In genomic region chr1:962381-963350, GRCh38 we compare ENCODE assay signal across 23 cellular contexts. TPM values are rescaled to one million over a fixed set of nuclear protein-coding genes. Genes with fewer than 3 reads are reported as not detected.
DNase-seq lines count a peak whose midpoint lies in the region; ATAC-seq, FAIRE-seq and TF ChIP-seq lines count a peak whose summit lies in the region.
"Had no signal": no experiment of that assay in that cellular context is flagged by ENCODE, and none has a peak within 500 bp of the region (broad histone marks: within the 10 kb centered on the region; RNA-seq: fewer than 3 reads in every experiment).

No MANE protein-coding gene starts in this region.

- H3K36me3 Mint-ChIP-seq in activated CD4-positive, alpha-beta T cell treated with anti-CD3 and anti-CD28 coated beads for 36 hours (ENCODE audit: low read depth): peaks cover 1% of the 10 kb centered on the region
- peaks cover 4% of the 10 kb centered on the region for H3K36me3 Mint-ChIP-seq in astrocyte (ENCODE audit: low read depth, unreplicated experiment)
- peaks cover 6% of the 10 kb centered on the region for H3K36me3 Mint-ChIP-seq in nephron (ENCODE audit: low read depth)

- H3K9ac ChIP-seq in HCT116 (ENCODE audit: low read length) (no peak overlapping the region), astrocyte (ENCODE audit: low read length) (no peak overlapping the region)

- H3K27me3 Mint-ChIP-seq in activated CD4-positive, alpha-beta T cell treated with anti-CD3 and anti-CD28 coated beads for 36 hours: no peaks in the 10 kb centered on the region
- no peaks in the 10 kb centered on the region for H3K27me3 Mint-ChIP-seq in astrocyte (ENCODE audit: low read depth, unreplicated experiment)
- H3K27me3 Mint-ChIP-seq in nephron (ENCODE audit: low read depth): peaks cover 7% of the 10 kb centered on the region

- H3K4me1 Mint-ChIP-seq in activated CD4-positive, alpha-beta T cell treated with anti-CD3 and anti-CD28 coated beads for 36 hours: peaks cover 17% of the 10 kb centered on the region
- H3K4me1 Mint-ChIP-seq in astrocyte (ENCODE audit: low read depth, unreplicated experiment) (peaks cover 4% of the 10 kb centered on the region), nephron (peaks cover 10% of the 10 kb centered on the region)

- H3K4me3 ChIP-seq in HCT116 (replicated peaks in 1 of 2; ENCODE audit: low read depth in 1 of 2, low read length in 2 of 2) (no peak overlapping the region), astrocyte (ENCODE audit: insufficient read depth, low read depth, low read length) (no peak overlapping the region)
- H3K4me3 ChIP-seq: hepatocyte, right lobe of liver had no signal

- H2AFZ ChIP-seq in HCT116 (ENCODE audit: low read depth, low read length, poor library complexity, severe bottlenecking) (no peak overlapping the region), astrocyte (ENCODE audit: low read depth, low read length) (no peak overlapping the region)
- H2AFZ ChIP-seq: hepatocyte had no signal

- no peaks in the 10 kb centered on the region for H3K9me3 Mint-ChIP-seq in activated CD4-positive, alpha-beta T cell treated with anti-CD3 and anti-CD28 coated beads for 36 hours (ENCODE audit: low read depth)
- no peaks in the 10 kb centered on the region for H3K9me3 Mint-ChIP-seq in astrocyte (ENCODE audit: unreplicated experiment)
- H3K9me3 Mint-ChIP-seq in nephron: no peaks in the 10 kb centered on the region

- peaks cover 40% of the 10 kb centered on the region for H3K79me2 ChIP-seq in HCT116 (ENCODE audit: insufficient read depth, low read length)
- H3K79me2 ChIP-seq in astrocyte (ENCODE audit: insufficient read depth, low read length): peaks cover 21% of the 10 kb centered on the region

- POLR2A ChIA-PET in activated CD4-positive, alpha-beta T cell treated with anti-CD3 and anti-CD28 coated beads for 36 hours (lab: Charles Lee): no interaction called here
- POLR2A ChIA-PET in HCT116 (lab: Charles Lee): no interaction called here

- no peak for ATAC-seq in activated CD4-positive, alpha-beta T cell treated with anti-CD3 and anti-CD28 coated beads for 36 hours
- ATAC-seq in HCT116 (no peak), HG03095 (IDR thresholded peaks at IDR 0.05; ENCODE audit: unreplicated experiment) (no peak)
- ATAC-seq: right lobe of liver had no signal

- no peak for FAIRE-seq in astrocyte (lab: Jason Lieb, UNC)
- FAIRE-seq: GM18507, urothelium cell line had no signal

- CTCF ChIA-PET in activated CD4-positive, alpha-beta T cell treated with anti-CD3 and anti-CD28 coated beads for 36 hours (lab: Charles Lee): no interaction called here
- CTCF ChIA-PET in HCT116 (lab: Charles Lee): no interaction called here

- H3K4me1 ChIP-seq in HCT116 (ENCODE audit: control insufficient read depth in 1 of 2, insufficient read depth in 2 of 2, low read length in 2 of 2) (peaks cover 20 to 38% of the 10 kb centered on the region in 2 experiments), astrocyte (ENCODE audit: insufficient read depth, low read length) (peaks cover 25% of the 10 kb centered on the region)

- TF ChIP-seq POLR2A in HCT116 (IDR thresholded peaks at IDR 0.05; ENCODE audit: borderline replicate concordance, extremely low read depth, insufficient read depth, insufficient read length): no peak

- H3K4me2 ChIP-seq in HCT116 (ENCODE audit: low read length) (0 out of 2 replicates have a peak overlapping the region, but pooled peaks have one; percentile 85), astrocyte (ENCODE audit: low read length) (no peak overlapping the region)
- H3K4me2 ChIP-seq: hepatocyte had no signal

- H3K36me3 ChIP-seq in HCT116 (ENCODE audit: control insufficient read depth in 1 of 2, insufficient read depth in 2 of 2, low read length in 2 of 2) (peaks cover 11 to 19% of the 10 kb centered on the region in 2 experiments; a peak in 3 of 4 replicates), astrocyte (ENCODE audit: insufficient read depth, low read length) (peaks cover 5% of the 10 kb centered on the region)
- H3K36me3 ChIP-seq: right lobe of liver had no signal

- no peak for TF ChIP-seq RAD21 in HCT116 (IDR thresholded peaks at IDR 0.05; ENCODE audit: low read depth)

- H4K20me1 ChIP-seq in HCT116 (ENCODE audit: insufficient read depth): no peaks in the 10 kb centered on the region
- H4K20me1 ChIP-seq in astrocyte (ENCODE audit: insufficient read depth, low read length): peaks cover 11% of the 10 kb centered on the region

- no peak overlapping the region for H3K27ac Mint-ChIP-seq in activated CD4-positive, alpha-beta T cell treated with anti-CD3 and anti-CD28 coated beads for 36 hours
- H3K27ac Mint-ChIP-seq in astrocyte (ENCODE audit: unreplicated experiment) (no peak overlapping the region), nephron (no peak overlapping the region)

- RAD21 ChIA-PET in HCT116 (lab: Charles Lee; ENCODE audit: low non-redundant PET in 1 of 2, low total read pairs in 2 of 2, uncharacterized antibody in 2 of 2, unreplicated experiment in 2 of 2): no interaction called here

- H3K27ac ChIP-seq in HCT116 (ENCODE audit: low read depth, low read length): peak overlapping the region; percentile 18; the same call in 1 of the 2 replicates
- no peak overlapping the region for H3K27ac ChIP-seq in astrocyte (ENCODE audit: low read depth, low read length)
- H3K27ac ChIP-seq: hepatocyte, right lobe of liver had no signal

- BruUV-seq in HCT116 (replicated peaks; lab: Mats Ljungman, UMichigan): TSS peak; percentile 36

- H3K27me3 ChIP-seq in HCT116 (ENCODE audit: insufficient read depth, low read length): no peaks in the 10 kb centered on the region
- H3K27me3 ChIP-seq in astrocyte (ENCODE audit: insufficient read depth, low read length): no peaks in the 10 kb centered on the region
- H3K27me3 ChIP-seq: hepatocyte, right lobe of liver had no signal

- TF ChIP-seq CTCF in HCT116 (IDR thresholded peaks at IDR 0.05 in 2 of 3, conservative IDR thresholded peaks at IDR 0.05 in 1 of 3; ENCODE audit: borderline replicate concordance in 1 of 3, insufficient read depth in 1 of 3, low read depth in 2 of 3, low read length in 2 of 3): no peak
- no peak for TF ChIP-seq CTCF in astrocyte (IDR thresholded peaks at IDR 0.05; ENCODE audit: insufficient read depth, low read depth, low read length)
- TF ChIP-seq CTCF in nephron (IDR thresholded peaks at IDR 0.05; ENCODE audit: unreplicated experiment in 3 of 3): no peak

- no peak for DNase-seq in activated CD4-positive, alpha-beta T cell treated with anti-CD3 and anti-CD28 coated beads for 36 hours
- DNase-seq in activated CD4-positive, alpha-beta T cell treated with anti-CD3 and anti-CD28 coated beads, Interleukin-2, amount 50 U/mL, for 48 hours: no peak
- DNase-seq in HCT116 (ENCODE audit: low read depth, low spot score) (no peak), astrocyte (ENCODE audit: low read depth) (no peak), NCI-H510A (lab: John Stamatoyannopoulos, UW) (no peak)
- no peak for DNase-seq in stimulated activated CD4-positive, alpha-beta T cell treated with anti-CD3 and anti-CD28 coated beads, Interleukin-4, amount 100 ng/mL, for 1 hour
- DNase-seq: amniotic stem cell, C1 segment of cervical spinal cord, cerebellar nuclear complex, DMS79, H7, mesenchymal stem cell, NCI-H187, NCI-H446 treated with DMSO at 0.1 percent for 48 hours, nucleus accumbens, right lobe of liver had no signal

- H3K9me2 ChIP-seq in HCT116 (ENCODE audit: insufficient read depth): no peaks in the 10 kb centered on the region

- intact Hi-C loops in activated CD4-positive, alpha-beta T cell treated with anti-CD3 and anti-CD28 coated beads for 36 hours (cut with DNase I, micrococcal nuclease): loop anchor here in 1 of 2 experiments (10.0 kb wide), 1 partner anchor 62 kb away; the partner anchor contains the start of gene AGRN
- intact Hi-C loops in HCT116 (cut with micrococcal nuclease): loop anchor here (5.0 kb wide), 1 partner anchor 60 kb away; no protein-coding TSS in a partner anchor

- H3K9me3 ChIP-seq in HCT116 (ENCODE audit: control insufficient read depth in 1 of 2, insufficient read depth in 1 of 2, low read depth in 1 of 2, low read length in 2 of 2) (no peaks in the 10 kb centered on the region), astrocyte (ENCODE audit: insufficient read depth, low read depth, low read length) (no peaks in the 10 kb centered on the region)
- H3K9me3 ChIP-seq: right lobe of liver had no signal

- peak overlapping the region; percentile 56 for H3K4me3 Mint-ChIP-seq in activated CD4-positive, alpha-beta T cell treated with anti-CD3 and anti-CD28 coated beads for 36 hours
- H3K4me3 Mint-ChIP-seq in astrocyte (ENCODE audit: unreplicated experiment) (peak overlapping the region; percentile 50), nephron (peak overlapping the region; percentile 76 to 81 (median 80))

TF ChIP-seq in HCT116, 20 proteins besides CTCF, POLR2A, EP300 and RAD21 (continues in another document):
- no peak for TF ChIP-seq YY1 (IDR thresholded peaks at IDR 0.05; ENCODE audit: extremely low read depth, insufficient replicate concordance, low read depth, low read length)
- TF ChIP-seq EGR1 (IDR thresholded peaks at IDR 0.05; ENCODE audit: low read depth): no peak
- no peak for TF ChIP-seq ZFX (IDR thresholded peaks at IDR 0.05)
- no peak for TF ChIP-seq ELF1 (IDR thresholded peaks at IDR 0.05; ENCODE audit: borderline replicate concordance, low read depth)
- no peak for TF ChIP-seq SP1 (IDR thresholded peaks at IDR 0.05; ENCODE audit: low read depth)
- no peak for TF ChIP-seq ZNF274 (IDR thresholded peaks at IDR 0.05; ENCODE audit: low read depth, low read length)
- TF ChIP-seq, protein P1, sequence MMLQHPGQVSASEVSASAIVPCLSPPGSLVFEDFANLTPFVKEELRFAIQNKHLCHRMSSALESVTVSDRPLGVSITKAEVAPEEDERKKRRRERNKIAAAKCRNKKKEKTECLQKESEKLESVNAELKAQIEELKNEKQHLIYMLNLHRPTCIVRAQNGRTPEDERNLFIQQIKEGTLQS (IDR thresholded peaks at IDR 0.05): no peak

RNA-seq across cellular contexts. Expression of gene KLHL17, which starts 2.3 kb away (rescaled TPM):
- total RNA-seq in activated CD4-positive, alpha-beta T cell treated with anti-CD3 and anti-CD28 coated beads for 36 hours: 10 to 100 TPM; 16.8 to 21.7 TPM
- total RNA-seq in HCT116 (2021; ENCODE audit: unreplicated experiment) (100.0 TPM), astrocyte (25.6 and 25.9 TPM in 2 replicates)
- polyA plus RNA-seq in HCT116 (2012): 58.8 and 68.9 TPM in 2 replicates

RNA-seq across cellular contexts. Expression of gene NOC2L, which starts 3.6 kb away (rescaled TPM):
- 100 to 1,000 TPM; 112 to 134 TPM for total RNA-seq in activated CD4-positive, alpha-beta T cell treated with anti-CD3 and anti-CD28 coated beads for 36 hours
- total RNA-seq in HCT116 (2021; ENCODE audit: unreplicated experiment) (260 TPM), astrocyte (83.7 and 91.4 TPM in 2 replicates)
- polyA plus RNA-seq in HCT116 (2012): 169 and 185 TPM in 2 replicates

RNA-seq across cellular contexts. Expression of gene PLEKHN1, which starts 3.6 kb away (rescaled TPM):
- 1 to 10 TPM; 1.1 to 1.4 TPM for total RNA-seq in activated CD4-positive, alpha-beta T cell treated with anti-CD3 and anti-CD28 coated beads for 36 hours
- 11.6 TPM for total RNA-seq in HCT116 (2021; ENCODE audit: unreplicated experiment)
- polyA plus RNA-seq in HCT116 (2012): 9.4 and 9.6 TPM in 2 replicates
- total RNA-seq in astrocyte: 2.1 and 2.4 TPM in 2 replicates

RNA-seq across cellular contexts. Expression of gene PERM1, which starts 19.2 kb away (rescaled TPM):
- total RNA-seq in activated CD4-positive, alpha-beta T cell treated with anti-CD3 and anti-CD28 coated beads for 36 hours: not detected
- total RNA-seq in HCT116 (2021; ENCODE audit: unreplicated experiment): 0.39 TPM
- 2.6 and 3.8 TPM in 2 replicates for polyA plus RNA-seq in HCT116 (2012)
- 0.20 TPM in 1 of 2 replicates, not detected in the other for total RNA-seq in astrocyte
- total RNA-seq: A172, H7, hepatocyte, kidney epithelial cell had no signal

RNA-seq across cellular contexts. Expression of gene HES4, which starts 37.2 kb away (rescaled TPM):
- total RNA-seq in activated CD4-positive, alpha-beta T cell treated with anti-CD3 and anti-CD28 coated beads for 36 hours: 1 to 10 TPM; 3.5 to 4.2 TPM
- total RNA-seq in HCT116 (2021; ENCODE audit: unreplicated experiment) (145 TPM), astrocyte (149 and 169 TPM in 2 replicates)
- polyA plus RNA-seq in HCT116 (2012): 88.1 and 110 TPM in 2 replicates
